Comparison of ENCODE assay signal across 8 cellular contexts in genomic region chr12:111841750-111842555, GRCh38. TPM values are rescaled to one million over a fixed set of nuclear protein-coding genes. Genes with fewer than 3 reads are reported as not detected.
A peak's percentile ranks its signal among the peaks of the same experiment; 100 is the strongest.
DNase-seq lines count a peak whose midpoint lies in the region; ATAC-seq and TF ChIP-seq lines count a peak whose summit lies in the region.

Gene MAPKAPK5 (plus strand): TSS chr12:111842228. CDS start chr12:111842734, 506 bp downstream.

- peaks cover 2% of the 10 kb centered on the region for H3K27me3 Mint-ChIP-seq in activated CD4-positive, alpha-beta T cell treated with anti-CD3 and anti-CD28 coated beads, Interleukin-2, amount 10 ng/mL, durations not matched to agents 24 days and 14 days

- ATAC-seq in GM19328 (IDR thresholded peaks at IDR 0.05; ENCODE audit: unreplicated experiment) = peak; percentile 80
- ATAC-seq in HG03469 (IDR thresholded peaks at IDR 0.05; ENCODE audit: unreplicated experiment) = peak; percentile 63
- ATAC-seq in left colon = peak; percentile 83

- H3K36me3 Mint-ChIP-seq in activated CD4-positive, alpha-beta T cell treated with anti-CD3 and anti-CD28 coated beads, Interleukin-2, amount 10 ng/mL, durations not matched to agents 24 days and 14 days (ENCODE audit: low read depth) = peaks cover 54% of the 10 kb centered on the region

- no peak for TF ChIP-seq CTCF in coronary artery (IDR thresholded peaks at IDR 0.05)

- H3K4me3 ChIP-seq in BLaER1 treated with 17β-estradiol and CSF1 and Interleukin-3, amounts not matched to agents 10 nM and 100 nM = peak within 1 kb of the TSS; percentile 91 to 100 (median 95)
- peak within 1 kb of the TSS; percentile 80 for H3K4me3 ChIP-seq in coronary artery

- H3K27ac Mint-ChIP-seq in activated CD4-positive, alpha-beta T cell treated with anti-CD3 and anti-CD28 coated beads, Interleukin-2, amount 10 ng/mL, durations not matched to agents 24 days and 14 days = peak within 1 kb of the TSS; percentile 98

- no peaks in the 10 kb centered on the region for H3K27me3 ChIP-seq in BLaER1 treated with 17β-estradiol and CSF1 and Interleukin-3, amounts not matched to agents 10 nM and 100 nM

- peaks cover 40% of the 10 kb centered on the region for H3K4me1 Mint-ChIP-seq in activated CD4-positive, alpha-beta T cell treated with anti-CD3 and anti-CD28 coated beads, Interleukin-2, amount 10 ng/mL, durations not matched to agents 24 days and 14 days

- H3K9me3 Mint-ChIP-seq in activated CD4-positive, alpha-beta T cell treated with anti-CD3 and anti-CD28 coated beads, Interleukin-2, amount 10 ng/mL, durations not matched to agents 24 days and 14 days = no peaks in the 10 kb centered on the region

- peak; percentile 85 for DNase-seq in NCI-H526 treated with DMSO at 0.1 percent for 48 hours (lab: John Stamatoyannopoulos, UW)
- DNase-seq in activated CD4-positive, alpha-beta T cell treated with anti-CD3 and anti-CD28 coated beads, Interleukin-2, amount 10 ng/mL, durations not matched to agents 24 days and 14 days = peak; percentile 99
- DNase-seq in coronary artery (ENCODE audit: low spot score) = peak; percentile 94
- peak; percentile 91 to 96 for DNase-seq in left colon
- peak; percentile 96 for DNase-seq in stimulated activated CD4-positive, alpha-beta T cell treated with anti-CD3 and anti-CD28 coated beads, Interleukin-1b, Interleukin-23, amount 100 ng/mL, for 4 hours (ENCODE audit: low read depth in 2 of 2)

- H3K36me3 ChIP-seq in BLaER1 treated with 17β-estradiol and CSF1 and Interleukin-3, amounts not matched to agents 10 nM and 100 nM = peaks cover 25 to 58% (median 52%) of the 10 kb centered on the region in 11 experiments

- peaks cover 29 to 47% (median 38%) of the 10 kb centered on the region in 10 experiments for H3K4me1 ChIP-seq in BLaER1 treated with 17β-estradiol and CSF1 and Interleukin-3, amounts not matched to agents 10 nM and 100 nM

- peaks cover 0 to 3% (median 0%) of the 10 kb centered on the region in 11 experiments; a peak in 1 of 22 replicates for H3K9me3 ChIP-seq in BLaER1 treated with 17β-estradiol and CSF1 and Interleukin-3, amounts not matched to agents 10 nM and 100 nM (replicated peaks in 1 of 11)

- peaks cover 0 to 72% (median 39%) of the 10 kb centered on the region in 11 experiments; a peak in 18 of 22 replicates for H4K20me1 ChIP-seq in BLaER1 treated with 17β-estradiol and CSF1 and Interleukin-3, amounts not matched to agents 10 nM and 100 nM

- peak within 1 kb of the TSS; percentile 93 to 99 (median 97) for H3K4me2 ChIP-seq in BLaER1 treated with 17β-estradiol and CSF1 and Interleukin-3, amounts not matched to agents 10 nM and 100 nM

- H3K27ac ChIP-seq in BLaER1 treated with 17β-estradiol and CSF1 and Interleukin-3, amounts not matched to agents 10 nM and 100 nM = peak within 1 kb of the TSS; percentile 95 to 100 (median 98)
- peak within 1 kb of the TSS; percentile 85 to 97 for H3K27ac ChIP-seq in coronary artery

- intact Hi-C loops in activated CD4-positive, alpha-beta T cell treated with anti-CD3 and anti-CD28 coated beads, Interleukin-2, amount 10 ng/mL, durations not matched to agents 24 days and 14 days (cut with micrococcal nuclease) = loop anchor here (1.0 to 10.0 kb wide), 5 partner anchors 156 to 567 kb away; partner anchors contain the start of genes ACAD10, ERP29, HECTD4 and NAA25
- intact Hi-C loops in left colon (cut with DNase I, micrococcal nuclease) = no loop called here

- H3K9ac ChIP-seq in BLaER1 treated with 17β-estradiol and CSF1 and Interleukin-3, amounts not matched to agents 10 nM and 100 nM = peak within 1 kb of the TSS; percentile 96 to 100 (median 99)

- peak within 1 kb of the TSS; percentile 98 for H3K4me3 Mint-ChIP-seq in activated CD4-positive, alpha-beta T cell treated with anti-CD3 and anti-CD28 coated beads, Interleukin-2, amount 10 ng/mL, durations not matched to agents 24 days and 14 days

RNA-seq across cellular contexts. Expression of gene MAPKAPK5, which starts in this region (rescaled TPM):
- 76.0 and 80.2 TPM in 2 replicates for total RNA-seq in activated CD4-positive, alpha-beta T cell treated with anti-CD3 and anti-CD28 coated beads, Interleukin-2, amount 10 ng/mL, durations not matched to agents 24 days and 14 days
- total RNA-seq in left colon = 10 to 100 TPM; 76.1 to 86.4 TPM

Comparison
In these comparisons a context has a peak if more than half of its experiments do, and no peak if none do; other contexts are left out.
1. Peak in every context shown above with its lines: DNase-seq, ATAC-seq, H3K4me3 ChIP-seq and H3K27ac ChIP-seq.